ENCODE assay signal across 13 cellular contexts in genomic region chr7:30247546-30248386, GRCh38. TPM values are rescaled to one million over a fixed set of nuclear protein-coding genes. Genes with fewer than 3 reads are reported as not detected.
DNase-seq lines count a peak whose midpoint lies in the region; ATAC-seq, FAIRE-seq and TF ChIP-seq lines count a peak whose summit lies in the region.
"Had no signal": no experiment of that assay in that cellular context is flagged by ENCODE, and none has a peak within 500 bp of the region (broad histone marks: within the 10 kb centered on the region; RNA-seq: fewer than 3 reads in every experiment).

No MANE protein-coding gene starts in this region.

- 63 to 70% methylated on average over 6 of the region's 6 CpGs for WGBS in body of pancreas, 2 donors

- no peak for TF ChIP-seq CTCF in body of pancreas (IDR thresholded peaks at IDR 0.05)

- no peak for TF ChIP-seq POLR2A in body of pancreas (IDR thresholded peaks at IDR 0.05)

- H3K27me3 Mint-ChIP-seq in activated CD4-positive, alpha-beta T cell treated with anti-CD3 and anti-CD28 coated beads, Interleukin-2, amount 10 ng/mL, durations not matched to agents 24 days and 14 days: peaks cover 2% of the 10 kb centered on the region
- peaks cover 0 to 6% of the 10 kb centered on the region in 2 donors for H3K27me3 Mint-ChIP-seq in CD8-positive, alpha-beta memory T cell

- CTCF ChIA-PET in CD8-positive, alpha-beta memory T cell (lab: Charles Lee): no interaction called here

- no peaks in the 10 kb centered on the region for H3K27me3 ChIP-seq in body of pancreas
- H3K27me3 ChIP-seq in CD8-positive, alpha-beta memory T cell (ENCODE audit: insufficient read depth, low read length, poor library complexity, severe bottlenecking): no peaks in the 10 kb centered on the region
- H3K27me3 ChIP-seq: adrenal gland, transverse colon had no signal

- no peaks in the 10 kb centered on the region for H3K9me3 ChIP-seq in body of pancreas
- H3K9me3 ChIP-seq in CD8-positive, alpha-beta memory T cell (ENCODE audit: low read length): no peaks in the 10 kb centered on the region
- H3K9me3 ChIP-seq: adrenal gland, transverse colon had no signal

- peak; percentile 68 for FAIRE-seq in urothelium cell line (lab: Jason Lieb, UNC)
- FAIRE-seq: colon had no signal

- intact Hi-C loops in body of pancreas (cut with DNase I): no loop called here
- intact Hi-C loops in activated CD4-positive, alpha-beta T cell treated with anti-CD3 and anti-CD28 coated beads, Interleukin-2, amount 10 ng/mL, durations not matched to agents 24 days and 14 days (cut with micrococcal nuclease): no loop called here

- DNase-seq in NCI-H2107 treated with DMSO at 0.1 percent for 48 hours (lab: John Stamatoyannopoulos, UW; ENCODE audit: unreplicated experiment) (peak; percentile 78), NCI-H2107 (lab: John Stamatoyannopoulos, UW) (no peak), NCI-H510A (lab: John Stamatoyannopoulos, UW) (peak; percentile 43), body of pancreas (no peak), urothelium cell line (ENCODE audit: low spot score) (no peak)
- no peak for DNase-seq in activated CD4-positive, alpha-beta T cell treated with anti-CD3 and anti-CD28 coated beads, Interleukin-2, amount 10 ng/mL, durations not matched to agents 24 days and 14 days
- DNase-seq in CD8-positive, alpha-beta memory T cell: no peak
- DNase-seq: activated T-cell treated with anti-CD3 and anti-CD28 coated beads, Interleukin-2, amount 50 U/mL, for 4 hours; adrenal gland; KG1; transverse colon had no signal

- H3K36me3 Mint-ChIP-seq in activated CD4-positive, alpha-beta T cell treated with anti-CD3 and anti-CD28 coated beads, Interleukin-2, amount 10 ng/mL, durations not matched to agents 24 days and 14 days (ENCODE audit: low read depth): no peaks in the 10 kb centered on the region
- H3K36me3 Mint-ChIP-seq in CD8-positive, alpha-beta memory T cell: peaks cover 0 to 2% (median 0%) of the 10 kb centered on the region in 3 donors

- H3K4me3 ChIP-seq in body of pancreas: no peak overlapping the region
- no peak overlapping the region for H3K4me3 ChIP-seq in CD8-positive, alpha-beta memory T cell (ENCODE audit: low read length)
- H3K4me3 ChIP-seq: adrenal gland, transverse colon had no signal

- H3K4me1 Mint-ChIP-seq in activated CD4-positive, alpha-beta T cell treated with anti-CD3 and anti-CD28 coated beads, Interleukin-2, amount 10 ng/mL, durations not matched to agents 24 days and 14 days: peaks cover 4% of the 10 kb centered on the region
- peaks cover 17 to 19% (median 17%) of the 10 kb centered on the region in 3 donors for H3K4me1 Mint-ChIP-seq in CD8-positive, alpha-beta memory T cell

- POLR2A ChIA-PET in CD8-positive, alpha-beta memory T cell (lab: Charles Lee): no interaction called here

- no peaks in the 10 kb centered on the region for H3K9me3 Mint-ChIP-seq in activated CD4-positive, alpha-beta T cell treated with anti-CD3 and anti-CD28 coated beads, Interleukin-2, amount 10 ng/mL, durations not matched to agents 24 days and 14 days
- no peaks in the 10 kb centered on the region for H3K9me3 Mint-ChIP-seq in CD8-positive, alpha-beta memory T cell
- H3K9me3 Mint-ChIP-seq: activated T-cell treated with anti-CD3 and anti-CD28 coated beads, Interleukin-2, amount 50 U/mL, for 4 hours had no signal

- ATAC-seq in body of pancreas (peak; percentile 26), GM18867 (IDR thresholded peaks at IDR 0.05; ENCODE audit: unreplicated experiment) (no peak)
- ATAC-seq: activated T-cell treated with anti-CD3 and anti-CD28 coated beads, Interleukin-2, amount 50 U/mL, for 4 hours had no signal

- H3K36me3 ChIP-seq in body of pancreas (replicated peaks in 1 of 2; ENCODE audit: insufficient read depth in 1 of 2, low read depth in 2 of 2): no peaks in the 10 kb centered on the region
- H3K36me3 ChIP-seq in CD8-positive, alpha-beta memory T cell (ENCODE audit: insufficient read depth, low read length): no peaks in the 10 kb centered on the region
- H3K36me3 ChIP-seq: adrenal gland, transverse colon had no signal

- no peak overlapping the region for H3K27ac Mint-ChIP-seq in activated CD4-positive, alpha-beta T cell treated with anti-CD3 and anti-CD28 coated beads, Interleukin-2, amount 10 ng/mL, durations not matched to agents 24 days and 14 days
- H3K27ac Mint-ChIP-seq in CD8-positive, alpha-beta memory T cell: no peak overlapping the region

- H3K4me3 Mint-ChIP-seq in activated CD4-positive, alpha-beta T cell treated with anti-CD3 and anti-CD28 coated beads, Interleukin-2, amount 10 ng/mL, durations not matched to agents 24 days and 14 days: no peak overlapping the region
- H3K4me3 Mint-ChIP-seq in CD8-positive, alpha-beta memory T cell: no peak overlapping the region
- H3K4me3 Mint-ChIP-seq: activated T-cell treated with anti-CD3 and anti-CD28 coated beads, Interleukin-2, amount 50 U/mL, for 4 hours had no signal

- peaks cover 30% of the 10 kb centered on the region for H3K4me1 ChIP-seq in body of pancreas
- H3K4me1 ChIP-seq in CD8-positive, alpha-beta memory T cell (ENCODE audit: insufficient read depth, low read length): no peaks in the 10 kb centered on the region

- H3K27ac ChIP-seq in body of pancreas: no peak overlapping the region
- H3K27ac ChIP-seq in CD8-positive, alpha-beta memory T cell (ENCODE audit: low read depth, low read length): no peak overlapping the region
- H3K27ac ChIP-seq: adrenal gland, transverse colon had no signal

RNA-seq across cellular contexts. Expression of gene ZNRF2, which starts 36.6 kb away (rescaled TPM):
- 10 to 100 TPM; 36.1 to 42.5 TPM for total RNA-seq in body of pancreas
- 8.8 and 9.2 TPM in 2 replicates for total RNA-seq in activated CD4-positive, alpha-beta T cell treated with anti-CD3 and anti-CD28 coated beads, Interleukin-2, amount 10 ng/mL, durations not matched to agents 24 days and 14 days
- total RNA-seq in CD8-positive, alpha-beta memory T cell: 10 to 100 TPM; 12.4 to 13.6 TPM
- 4.2 TPM for polyA plus RNA-seq in CD8-positive, alpha-beta memory T cell

Comparison
In these comparisons a context has a peak if more than half of its experiments do, and no peak if none do; other contexts are left out.
1. DNase-seq: peak in NCI-H2107 treated with DMSO at 0.1 percent for 48 hours (single experiment) and NCI-H510A (single experiment); none in NCI-H2107 (single experiment), body of pancreas (0 of 4), urothelium cell line (single experiment), activated CD4-positive, alpha-beta T cell treated with anti-CD3 and anti-CD28 coated beads, Interleukin-2, amount 10 ng/mL, durations not matched to agents 24 days and 14 days (single experiment) and CD8-positive, alpha-beta memory T cell (0 of 5).